In the genomic region with DNA sequence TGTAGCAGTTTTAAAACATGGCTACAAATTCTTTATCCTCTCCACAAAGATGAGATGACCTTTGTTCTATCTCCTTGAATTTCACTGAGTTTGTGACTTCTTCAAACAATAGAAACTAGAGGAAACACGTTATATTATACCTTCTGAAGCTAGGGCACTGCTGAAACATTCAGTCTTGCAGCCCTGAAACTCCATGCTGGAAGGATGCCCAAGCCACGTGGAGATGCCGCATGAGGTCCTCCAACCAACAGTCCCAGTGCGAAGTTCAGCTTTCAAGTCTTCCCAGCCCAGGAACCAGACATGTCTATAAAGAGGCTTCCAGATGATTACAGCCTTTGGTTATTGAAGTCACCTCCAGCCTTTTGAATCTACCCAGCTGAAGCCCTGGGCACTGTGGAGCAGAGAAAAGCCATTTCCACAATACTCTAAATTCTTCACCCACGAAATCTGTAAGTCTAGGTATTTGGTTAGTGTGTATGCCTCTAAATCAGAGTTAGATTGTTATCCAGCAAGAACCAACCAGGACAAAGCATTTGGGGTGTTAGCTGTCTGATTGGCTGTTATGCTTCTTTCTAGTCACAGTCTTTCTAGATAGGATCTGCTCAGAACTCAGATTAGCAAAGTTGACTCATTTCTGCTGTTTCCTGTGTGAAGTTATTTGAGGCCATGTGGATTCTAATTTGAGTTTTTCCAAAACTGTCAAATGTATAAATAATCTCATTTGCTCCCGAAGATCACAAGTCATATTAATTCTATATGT, we compare ENCODE assay signal across 12 cellular contexts.
DNase-seq lines count a peak whose midpoint lies in the region; ATAC-seq, FAIRE-seq and TF ChIP-seq lines count a peak whose summit lies in the region.
"Had no signal": no experiment of that assay in that cellular context is flagged by ENCODE, and none has a peak within 500 bp of the region (broad histone marks: within the 10 kb centered on the region; RNA-seq: fewer than 3 reads in every experiment).

No MANE protein-coding gene starts in this region.

- H2AK5ac ChIP-seq in mesenchymal stem cell (ENCODE audit: low read length, severe bottlenecking): no peak overlapping the region

- WGBS in mesenchymal stem cell: 88% methylated on average over 4 of the region's 6 CpGs

- no peak overlapping the region for H3K4me3 Mint-ChIP-seq in activated T-helper 1 cell treated with anti-CD3 and anti-CD28 coated beads, Interleukin-12 subunit alpha, Interleukin-12 subunit beta, Interleukin-2, Interleukin-4 antibody, amounts not matched to agents 30 ng/mL and 10 ng/mL and 1 ng/mL, durations not matched to agents 14 hours and 24 hours and 36 hours
- H3K4me3 Mint-ChIP-seq: stimulated activated naive CD8-positive, alpha-beta T cell treated with anti-CD3 and anti-CD28 coated beads, Interleukin-15, Interleukin-2, amounts not matched to agents 100 ng/mL and 50 ng/mL, for 24 hours had no signal

- H2AFZ ChIP-seq in mesenchymal stem cell (ENCODE audit: low read depth, low read length): no peak overlapping the region

- no peak overlapping the region for H3K4me2 ChIP-seq in mesenchymal stem cell (ENCODE audit: low read length, poor library complexity, severe bottlenecking)

- TF ChIP-seq CTCF in left lung (IDR thresholded peaks at IDR 0.05): no peak

- H3K27me3 ChIP-seq in mesenchymal stem cell (ENCODE audit: control insufficient read depth in 1 of 2, insufficient read depth in 1 of 2, low read length in 2 of 2) (no peaks in the 10 kb centered on the region), left lung (no peaks in the 10 kb centered on the region)
- H3K27me3 ChIP-seq: sigmoid colon had no signal

- no peaks in the 10 kb centered on the region for H3K27me3 Mint-ChIP-seq in activated T-helper 1 cell treated with anti-CD3 and anti-CD28 coated beads, Interleukin-12 subunit alpha, Interleukin-12 subunit beta, Interleukin-2, Interleukin-4 antibody, amounts not matched to agents 30 ng/mL and 10 ng/mL and 1 ng/mL, durations not matched to agents 14 hours and 24 hours and 36 hours (ENCODE audit: insufficient read depth)

- H3K4me3 ChIP-seq in mesenchymal stem cell (ENCODE audit: insufficient read depth in 1 of 2, low read depth in 1 of 2, low read length in 2 of 2) (peak overlapping the region in 1 of 2 experiments; percentile 7), left lung (no peak overlapping the region)
- H3K4me3 ChIP-seq: sigmoid colon had no signal

- H2BK15ac ChIP-seq in mesenchymal stem cell (ENCODE audit: low read depth, poor library complexity, severe bottlenecking): no peak overlapping the region

- peak; percentile 79 for DNase-seq in EL
- DNase-seq in RKO (ENCODE audit: low spot score): peak; percentile 45
- DNase-seq in mesenchymal stem cell: peak; percentile 20
- no peak for DNase-seq in urothelium cell line (ENCODE audit: low spot score)
- DNase-seq in NCI-H446 (lab: John Stamatoyannopoulos, UW): no peak
- no peak for DNase-seq in activated T-helper 1 cell treated with anti-CD3 and anti-CD28 coated beads, Interleukin-12 subunit alpha, Interleukin-12 subunit beta, Interleukin-2, Interleukin-4 antibody, amounts not matched to agents 30 ng/mL and 10 ng/mL and 1 ng/mL, durations not matched to agents 14 hours and 24 hours and 36 hours (ENCODE audit: low spot score)
- no peak for DNase-seq in left lung
- DNase-seq: NCI-H1092 treated with DMSO at 0.1 percent for 48 hours had no signal

- no peak overlapping the region for H4K8ac ChIP-seq in mesenchymal stem cell (ENCODE audit: low read length)

- no peaks in the 10 kb centered on the region for H3K9me3 Mint-ChIP-seq in activated T-helper 1 cell treated with anti-CD3 and anti-CD28 coated beads, Interleukin-12 subunit alpha, Interleukin-12 subunit beta, Interleukin-2, Interleukin-4 antibody, amounts not matched to agents 30 ng/mL and 10 ng/mL and 1 ng/mL, durations not matched to agents 14 hours and 24 hours and 36 hours

- H3K27ac ChIP-seq in mesenchymal stem cell (ENCODE audit: low read length, poor library complexity, severe bottlenecking) (no peak overlapping the region), left lung (no peak overlapping the region)
- H3K27ac ChIP-seq: sigmoid colon had no signal

- no peaks in the 10 kb centered on the region for H3K79me1 ChIP-seq in mesenchymal stem cell (replicated peaks; ENCODE audit: low read length, poor library complexity, severe bottlenecking)

- no peak overlapping the region for H3K23ac ChIP-seq in mesenchymal stem cell (ENCODE audit: low read length in 2 of 2)

- no peak overlapping the region for H3K27ac Mint-ChIP-seq in activated T-helper 1 cell treated with anti-CD3 and anti-CD28 coated beads, Interleukin-12 subunit alpha, Interleukin-12 subunit beta, Interleukin-2, Interleukin-4 antibody, amounts not matched to agents 30 ng/mL and 10 ng/mL and 1 ng/mL, durations not matched to agents 14 hours and 24 hours and 36 hours
- H3K27ac Mint-ChIP-seq: stimulated activated naive CD8-positive, alpha-beta T cell treated with anti-CD3 and anti-CD28 coated beads, Interleukin-15, Interleukin-2, amounts not matched to agents 100 ng/mL and 50 ng/mL, for 24 hours had no signal

- intact Hi-C loops in activated T-helper 1 cell treated with anti-CD3 and anti-CD28 coated beads, Interleukin-12 subunit alpha, Interleukin-12 subunit beta, Interleukin-2, Interleukin-4 antibody, amounts not matched to agents 30 ng/mL and 10 ng/mL and 1 ng/mL, durations not matched to agents 14 hours and 24 hours and 36 hours (cut with micrococcal nuclease): no loop called here
- intact Hi-C loops in left lung (cut with DNase I): no loop called here

- H4K91ac ChIP-seq in mesenchymal stem cell (ENCODE audit: low read length): no peak overlapping the region

- FAIRE-seq in urothelium cell line (lab: Jason Lieb, UNC): no peak
- FAIRE-seq: keratinocyte had no signal

- H3K4ac ChIP-seq in mesenchymal stem cell (ENCODE audit: low read depth in 1 of 2, low read length in 2 of 2): no peak overlapping the region

- no peak overlapping the region for H2BK5ac ChIP-seq in mesenchymal stem cell (ENCODE audit: low read depth, low read length, poor library complexity, severe bottlenecking)

- H2BK120ac ChIP-seq in mesenchymal stem cell (ENCODE audit: low read depth, low read length): no peak overlapping the region

- no peaks in the 10 kb centered on the region for H3K4me1 Mint-ChIP-seq in activated T-helper 1 cell treated with anti-CD3 and anti-CD28 coated beads, Interleukin-12 subunit alpha, Interleukin-12 subunit beta, Interleukin-2, Interleukin-4 antibody, amounts not matched to agents 30 ng/mL and 10 ng/mL and 1 ng/mL, durations not matched to agents 14 hours and 24 hours and 36 hours (ENCODE audit: low read depth)

- peak overlapping the region; percentile 68 for H3K9ac ChIP-seq in mesenchymal stem cell (ENCODE audit: low read length)

- H3K36me3 Mint-ChIP-seq in activated T-helper 1 cell treated with anti-CD3 and anti-CD28 coated beads, Interleukin-12 subunit alpha, Interleukin-12 subunit beta, Interleukin-2, Interleukin-4 antibody, amounts not matched to agents 30 ng/mL and 10 ng/mL and 1 ng/mL, durations not matched to agents 14 hours and 24 hours and 36 hours (ENCODE audit: low read depth): no peaks in the 10 kb centered on the region

- peaks cover 5% of the 10 kb centered on the region for H3K4me1 ChIP-seq in mesenchymal stem cell (ENCODE audit: control insufficient read depth, insufficient read depth, low read depth, low read length)
- peaks cover 4 to 12% of the 10 kb centered on the region in 2 donors for H3K4me1 ChIP-seq in left lung

- H3K14ac ChIP-seq in mesenchymal stem cell (ENCODE audit: low read length in 2 of 2): no peak overlapping the region

- no peaks in the 10 kb centered on the region for H3K36me3 ChIP-seq in mesenchymal stem cell (ENCODE audit: control insufficient read depth in 1 of 2, insufficient read depth in 2 of 2, low read depth in 1 of 2, low read length in 2 of 2)
- no peaks in the 10 kb centered on the region for H3K36me3 ChIP-seq in left lung
- H3K36me3 ChIP-seq: sigmoid colon had no signal

- H3K9me3 ChIP-seq in mesenchymal stem cell (ENCODE audit: control insufficient read depth, low read length) (peaks cover 4% of the 10 kb centered on the region), left lung (no peaks in the 10 kb centered on the region)

- H2BK12ac ChIP-seq in mesenchymal stem cell (ENCODE audit: low read length in 2 of 2): no peak overlapping the region

- peak; percentile 58 for ATAC-seq in HG02610 (IDR thresholded peaks at IDR 0.05; ENCODE audit: unreplicated experiment)
- no peak for ATAC-seq in left lung

- H3K18ac ChIP-seq in mesenchymal stem cell (ENCODE audit: low read depth in 1 of 2, low read length in 2 of 2): no peak overlapping the region

Comparison
In these comparisons a context has a peak if more than half of its experiments do, and no peak if none do; other contexts are left out.
1. DNase-seq: peak in EL (single experiment), RKO (single experiment) and mesenchymal stem cell (single experiment); none in urothelium cell line (single experiment), NCI-H446 (0 of 2), activated T-helper 1 cell treated with anti-CD3 and anti-CD28 coated beads, Interleukin-12 subunit alpha, Interleukin-12 subunit beta, Interleukin-2, Interleukin-4 antibody, amounts not matched to agents 30 ng/mL and 10 ng/mL and 1 ng/mL, durations not matched to agents 14 hours and 24 hours and 36 hours (single experiment) and left lung (0 of 2).